35 cellular contexts compared by ENCODE assay signal in genomic region chr22:22133910-22134309, GRCh38.
"Had no signal": no experiment of that assay in that cellular context is flagged by ENCODE, and none has a peak within 500 bp of the region (broad histone marks: within the 10 kb centered on the region; RNA-seq: fewer than 3 reads in every experiment).

No MANE protein-coding gene starts in this region.

- H3K4me3 ChIP-seq: MG63 had no signal

- DNase-seq: Karpas-422, Kasumi-1, MG63, MM.1S, MV-4-11, NCI-H1048, NCI-H1092, NCI-H1092 treated with DMSO at 0.1 percent for 48 hours, NCI-H1105, NCI-H1105 treated with DMSO at 0.1 percent for 48 hours, NCI-H1417, NCI-H1417 treated with DMSO at 0.1 percent for 48 hours, NCI-H1436, NCI-H1436 treated with DMSO at 0.1 percent for 48 hours, NCI-H146, NCI-H1694, NCI-H1694 treated with DMSO at 0.1 percent for 48 hours, NCI-H187, NCI-H187 treated with DMSO at 0.1 percent for 48 hours, NCI-H1930, NCI-H2029, NCI-H2029 treated with DMSO at 0.1 percent for 48 hours, NCI-H2081, NCI-H2081 treated with DMSO at 0.1 percent for 48 hours, NCI-H2107, NCI-H2171, NCI-H2171 treated with DMSO at 0.1 percent for 48 hours, NCI-H2227 treated with DMSO at 0.1 percent for 48 hours, NCI-H226, NCI-H345, NCI-H446, NCI-H446 treated with DMSO at 0.1 percent for 48 hours, NCI-H510A, NCI-H510A treated with DMSO at 0.1 percent for 48 hours, NCI-H524 had no signal

- H3K36me3 ChIP-seq: MG63 had no signal

- H3K27me3 ChIP-seq: MG63 had no signal
